In genomic region chr10:52997007-52997406, GRCh38 we compare ENCODE assay signal across 30 cellular contexts.
"Had no signal": no experiment of that assay in that cellular context is flagged by ENCODE, and none has a peak within 500 bp of the region (broad histone marks: within the 10 kb centered on the region; RNA-seq: fewer than 3 reads in every experiment).

No MANE protein-coding gene starts in this region.

- H3K27me3 ChIP-seq: body of pancreas, brain microvascular endothelial cell, breast epithelium had no signal

- H3K27ac ChIP-seq: body of pancreas, brain microvascular endothelial cell, breast epithelium, VCaP had no signal

- H3K4me1 ChIP-seq: body of pancreas, breast epithelium had no signal

- H3K36me3 ChIP-seq: brain microvascular endothelial cell, breast epithelium had no signal

- DNase-seq: activated CD4-positive, alpha-beta memory T cell treated with anti-CD3 and anti-CD28 coated beads, Interleukin-2, amount 10 ng/mL, durations not matched to agents 7 days and 5 days; activated CD4-positive, alpha-beta T cell treated with anti-CD3 and anti-CD28 coated beads for 1 hour; activated CD4-positive, alpha-beta T cell treated with anti-CD3 and anti-CD28 coated beads for 36 hours; activated CD4-positive, alpha-beta T cell treated with anti-CD3 and anti-CD28 coated beads for 48 hours; activated CD4-positive, alpha-beta T cell treated with anti-CD3 and anti-CD28 coated beads, Interleukin-2, amount 10 ng/mL, durations not matched to agents 7 days and 5 days; activated CD4-positive, alpha-beta T cell treated with anti-CD3 and anti-CD28 coated beads, Interleukin-2, amount 50 U/mL, for 48 hours; activated CD4-positive, CD25-positive, alpha-beta regulatory T cell; activated CD8-positive, alpha-beta memory T cell treated with anti-CD3 and anti-CD28 coated beads for 24 hours; activated CD8-positive, alpha-beta memory T cell treated with anti-CD3 and anti-CD28 coated beads, Interleukin-2, amount 10 ng/mL, durations not matched to agents 7 days and 5 days; activated CD8-positive, alpha-beta memory T cell treated with anti-CD3 and anti-CD28 coated beads, Interleukin-2, amount 50 U/mL, for 48 hours; activated CD8-positive, alpha-beta T cell treated with anti-CD3 and anti-CD28 coated beads, Interleukin-2, amount 10 ng/mL, durations not matched to agents 7 days and 5 days; activated effector memory CD4-positive, alpha-beta T cell treated with Interleukin-2 at 50 U/mL for 16 hours; activated gamma-delta T cell; activated naive CD4-positive, alpha-beta T cell treated with anti-CD3 and anti-CD28 coated beads, Interleukin-2, amount 10 ng/mL, durations not matched to agents 7 days and 5 days; activated naive CD4-positive, alpha-beta T cell treated with Interleukin-2 at 50 U/mL for 16 hours; activated naive CD8-positive, alpha-beta T cell treated with anti-CD3 and anti-CD28 coated beads, Interleukin-2, amount 10 ng/mL, durations not matched to agents 7 days and 5 days; activated naive CD8-positive, alpha-beta T cell treated with anti-CD3 and anti-CD28 coated beads, Interleukin-2, amount 50 U/mL, for 24 hours; activated T-cell treated with anti-CD3 and anti-CD28 coated beads, Interleukin-2, amount 50 U/mL, for 24 hours; activated T-cell treated with anti-CD3 and anti-CD28 coated beads, Interleukin-2, amount 50 U/mL, for 48 hours; amniotic stem cell; aorta; body of pancreas; brain microvascular endothelial cell; caudate nucleus; cerebellar nuclear complex; T-helper 1 cell; T-helper 2 cell; T-helper 9 cell had no signal

- H3K9me3 ChIP-seq: body of pancreas, breast epithelium had no signal

- H3K4me3 ChIP-seq: body of pancreas, breast epithelium had no signal
